9 cellular contexts compared by ENCODE assay signal in the genomic region with DNA sequence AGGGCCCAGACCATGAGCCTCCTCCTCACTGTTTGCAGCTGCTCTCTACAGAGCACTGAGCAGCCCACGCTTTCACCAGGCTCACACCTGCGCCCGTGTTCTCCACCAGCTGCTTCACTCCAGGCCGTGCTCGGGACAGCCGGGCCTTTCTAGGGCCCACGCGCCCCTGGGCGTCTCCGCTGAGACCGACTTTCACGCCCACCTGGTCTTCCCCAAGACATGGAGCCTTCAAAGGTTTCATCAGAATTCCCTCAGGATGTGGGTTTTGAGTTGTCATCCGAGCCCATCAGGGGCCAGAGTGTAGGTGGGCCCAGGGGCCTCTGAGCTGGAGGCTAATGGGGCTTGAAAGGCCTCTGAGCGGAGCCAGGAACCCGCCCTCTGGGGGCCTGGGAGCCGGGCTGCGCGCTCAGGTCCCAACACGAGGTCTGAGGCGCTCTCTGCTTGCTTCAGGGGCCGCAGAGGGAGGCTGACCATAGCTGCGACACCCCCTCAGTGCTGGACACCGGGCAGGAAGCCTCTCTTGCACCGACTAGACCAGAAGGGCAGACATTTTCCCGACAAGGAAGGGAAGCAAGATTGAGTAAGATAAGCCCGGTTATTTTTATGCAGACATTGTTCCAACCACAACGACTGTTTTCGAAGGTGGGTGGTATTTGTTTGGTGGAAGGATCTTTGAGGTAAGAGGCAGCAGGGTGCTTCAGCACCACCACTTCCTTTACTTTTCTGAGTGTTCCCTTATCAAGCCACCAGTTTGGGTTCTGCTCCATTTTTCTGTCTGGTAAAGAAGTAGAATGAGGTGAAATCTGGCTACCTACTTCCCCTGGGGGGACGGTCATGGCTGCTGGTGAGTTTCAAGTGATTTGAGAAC.
DNase-seq lines count a peak whose midpoint lies in the region; ATAC-seq, FAIRE-seq and TF ChIP-seq lines count a peak whose summit lies in the region.
"Had no signal": no experiment of that assay in that cellular context is flagged by ENCODE, and none has a peak within 500 bp of the region (broad histone marks: within the 10 kb centered on the region; RNA-seq: fewer than 3 reads in every experiment).

No MANE protein-coding gene starts in this region.

- H3K9me3 Mint-ChIP-seq in activated CD4-positive, alpha-beta memory T cell treated with anti-CD3 and anti-CD28 coated beads for 36 hours: no peaks in the 10 kb centered on the region
- H3K9me3 Mint-ChIP-seq: nephron had no signal

- H3K36me3 Mint-ChIP-seq in activated CD4-positive, alpha-beta memory T cell treated with anti-CD3 and anti-CD28 coated beads for 36 hours: peaks cover 6% of the 10 kb centered on the region

- POLR2A ChIA-PET in activated CD4-positive, alpha-beta memory T cell treated with anti-CD3 and anti-CD28 coated beads for 36 hours (lab: Charles Lee): interaction anchor here (0.9 to 2.0 kb wide), 7 partner anchors 13 to 562 kb away, joined by 3 to 16 read pairs (median 4); a partner anchor contains a TSS

- peak overlapping the region; percentile 41 for H3K27ac ChIP-seq in lower lobe of right lung

- H3K27me3 Mint-ChIP-seq in activated CD4-positive, alpha-beta memory T cell treated with anti-CD3 and anti-CD28 coated beads for 36 hours: no peaks in the 10 kb centered on the region

- peaks cover 26% of the 10 kb centered on the region for H3K4me1 ChIP-seq in lower lobe of right lung

- no peak for FAIRE-seq in RCC 7860 (lab: Jason Lieb, UNC)

- CTCF ChIA-PET in activated CD4-positive, alpha-beta memory T cell treated with anti-CD3 and anti-CD28 coated beads for 36 hours (lab: Charles Lee): interaction anchor here (0.8 to 3.4 kb wide), 8 partner anchors 18 to 537 kb away, joined by 3 to 24 read pairs (median 6); a partner anchor contains a TSS

- no peak for TF ChIP-seq CTCF in lower lobe of right lung (IDR thresholded peaks at IDR 0.05)

- H3K27ac Mint-ChIP-seq in activated CD4-positive, alpha-beta memory T cell treated with anti-CD3 and anti-CD28 coated beads for 36 hours: peak overlapping the region; percentile 96
- H3K27ac Mint-ChIP-seq: nephron had no signal

- peak; percentile 69 for DNase-seq in activated CD4-positive, alpha-beta memory T cell treated with anti-CD3 and anti-CD28 coated beads for 36 hours
- DNase-seq in lower lobe of right lung: no peak
- DNase-seq in ACHN: no peak
- DNase-seq in RCC 7860 (ENCODE audit: low spot score): no peak
- DNase-seq in COLO668 (lab: John Stamatoyannopoulos, UW; ENCODE audit: unreplicated experiment): no peak
- DNase-seq in DMS153 treated with DMSO at 0.1 percent for 48 hours (lab: John Stamatoyannopoulos, UW; ENCODE audit: unreplicated experiment): no peak

- no peaks in the 10 kb centered on the region for H3K27me3 ChIP-seq in lower lobe of right lung (ENCODE audit: low read depth)

- peak; percentile 66 for ATAC-seq in GM19397 (IDR thresholded peaks at IDR 0.05; ENCODE audit: unreplicated experiment)
- ATAC-seq in HG03354 (IDR thresholded peaks at IDR 0.05; ENCODE audit: poor library complexity, severe bottlenecking, unreplicated experiment): peak; percentile 72
- peak; percentile 35 to 50 for ATAC-seq in lower lobe of right lung

- H3K4me3 ChIP-seq in lower lobe of right lung: no peak overlapping the region

- no peaks in the 10 kb centered on the region for H3K9me3 ChIP-seq in lower lobe of right lung

- H3K4me3 Mint-ChIP-seq in activated CD4-positive, alpha-beta memory T cell treated with anti-CD3 and anti-CD28 coated beads for 36 hours: peak overlapping the region; percentile 80
- H3K4me3 Mint-ChIP-seq: nephron had no signal

- H3K4me1 Mint-ChIP-seq in activated CD4-positive, alpha-beta memory T cell treated with anti-CD3 and anti-CD28 coated beads for 36 hours (ENCODE audit: low read depth): peaks cover 64% of the 10 kb centered on the region

- intact Hi-C loops in activated CD4-positive, alpha-beta memory T cell treated with anti-CD3 and anti-CD28 coated beads for 36 hours (cut with micrococcal nuclease): loop anchor here (1.0 to 10.0 kb wide), 11 partner anchors 16 to 583 kb away; a partner anchor contains a TSS
- intact Hi-C loops in lower lobe of right lung (cut with DNase I): no loop called here

- no peaks in the 10 kb centered on the region for H3K36me3 ChIP-seq in lower lobe of right lung

- in situ Hi-C loops in ACHN (cut with HindIII; ENCODE audit: low pct_ligation_motif_present, low pct_unique_long_range_greater_than_20kb, low sequenced_read_pairs): no loop called here
